In the genomic region with DNA sequence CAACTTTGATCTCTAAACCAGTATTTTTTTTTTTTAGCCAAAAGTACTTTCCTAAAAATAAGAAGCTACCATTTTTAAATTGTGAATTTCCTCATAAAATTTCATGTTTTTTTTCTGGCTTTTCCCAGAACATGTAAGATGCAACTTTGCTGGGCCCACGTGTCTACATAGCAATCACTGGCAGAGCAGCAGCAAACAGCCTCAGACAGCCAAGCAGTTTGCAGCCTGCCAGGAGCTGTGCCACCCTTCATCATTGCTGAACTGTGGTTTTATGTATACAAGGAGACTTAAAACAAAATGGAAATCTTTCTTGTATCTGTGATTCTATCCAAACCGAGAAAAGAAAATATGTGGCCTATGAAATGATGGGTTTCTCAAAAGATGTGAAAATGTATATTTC, we compare ENCODE assay signal across 14 cellular contexts.
"Had no signal": no experiment of that assay in that cellular context is flagged by ENCODE, and none has a peak within 500 bp of the region (broad histone marks: within the 10 kb centered on the region; RNA-seq: fewer than 3 reads in every experiment).

No MANE protein-coding gene starts in this region.

- H3K9me3 ChIP-seq: adrenal gland, body of pancreas, esophagus muscularis mucosa, prostate gland, suprapubic skin, upper lobe of right lung had no signal

- ATAC-seq: body of pancreas, natural killer cell had no signal

- H3K4me1 ChIP-seq: adrenal gland, body of pancreas, esophagus muscularis mucosa, prostate gland, suprapubic skin, upper lobe of right lung had no signal

- DNase-seq: activated naive CD4-positive, alpha-beta T cell treated with anti-CD3 and anti-CD28 coated beads, Interleukin-2, amount 50 U/mL, for 16 hours; activated T-cell treated with anti-CD3 and anti-CD28 coated beads, Interleukin-2, amount 50 U/mL, for 1 hour; adrenal gland; body of pancreas; glutamatergic neuron; natural killer cell; stimulated activated CD4-positive, alpha-beta T cell treated with anti-CD3 and anti-CD28 coated beads, Interleukin-4, amount 100 ng/mL, for 1 hour; stimulated activated CD8-positive, alpha-beta memory T cell treated with anti-CD3 and anti-CD28 coated beads, Interleukin-4, amount 100 ng/mL, for 48 hours; stimulated activated naive CD8-positive, alpha-beta T cell treated with anti-CD3 and anti-CD28 coated beads, Interleukin-15, Interleukin-2, amounts not matched to agents 100 U/mL and 50 U/mL, for 24 hours; upper lobe of right lung had no signal

- H3K4me3 ChIP-seq: adrenal gland, body of pancreas, esophagus muscularis mucosa, prostate gland, suprapubic skin, upper lobe of right lung had no signal

- H3K27me3 ChIP-seq: adrenal gland, body of pancreas, esophagus muscularis mucosa, suprapubic skin, upper lobe of right lung had no signal

- H3K27ac ChIP-seq: adrenal gland, body of pancreas, esophagus muscularis mucosa, prostate gland, suprapubic skin, upper lobe of right lung had no signal

- H3K36me3 ChIP-seq: adrenal gland, esophagus muscularis mucosa, prostate gland, suprapubic skin, upper lobe of right lung had no signal

- FAIRE-seq: endometrium had no signal
